In the genomic region with DNA sequence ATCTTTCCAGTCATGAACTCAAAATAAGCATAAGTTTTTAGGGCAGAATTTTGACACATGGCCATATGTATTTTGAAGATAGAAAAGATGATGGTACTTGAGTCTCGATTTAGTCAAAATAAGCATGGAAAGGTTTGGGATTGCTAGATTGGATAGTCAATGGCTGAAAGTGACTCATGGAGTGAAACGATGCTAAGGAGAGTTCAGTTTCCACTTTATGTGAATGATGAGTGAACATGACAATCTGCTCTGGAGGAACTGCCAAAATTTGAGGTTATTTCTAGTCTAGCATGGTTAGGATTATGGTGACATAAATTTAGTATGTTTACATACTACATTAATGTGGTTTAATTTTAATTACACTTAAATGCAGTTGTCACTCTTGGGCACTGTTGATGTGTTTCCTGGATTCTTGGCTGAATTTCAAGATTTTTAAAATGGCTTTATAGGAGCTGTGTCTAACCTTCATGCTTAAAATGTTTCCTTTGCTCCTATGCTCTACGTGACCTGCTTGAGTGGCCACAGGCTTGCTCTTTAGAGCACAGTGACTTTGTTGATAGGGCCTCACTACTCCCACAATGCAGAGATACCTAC, we compare ENCODE assay signal across 12 cellular contexts. TPM values are rescaled to one million over a fixed set of nuclear protein-coding genes. Genes with fewer than 3 reads are reported as not detected.
DNase-seq lines count a peak whose midpoint lies in the region; ATAC-seq and FAIRE-seq lines count a peak whose summit lies in the region.
"Had no signal": no experiment of that assay in that cellular context is flagged by ENCODE, and none has a peak within 500 bp of the region (broad histone marks: within the 10 kb centered on the region; RNA-seq: fewer than 3 reads in every experiment).

No MANE protein-coding gene starts in this region.

- H2BK5ac ChIP-seq in mesenchymal stem cell (ENCODE audit: low read depth, low read length, poor library complexity, severe bottlenecking), result no peak overlapping the region

- no peak overlapping the region for H2AFZ ChIP-seq in mesenchymal stem cell (ENCODE audit: low read depth, low read length)

- H3K9ac ChIP-seq in HUES48 (ENCODE audit: low read depth, low read length) (no peak overlapping the region), mesenchymal stem cell (ENCODE audit: low read length) (no peak overlapping the region)

- 88% methylated on average over 3 of the region's 3 CpGs for WGBS in mesenchymal stem cell

- no peak overlapping the region for H2BK15ac ChIP-seq in mesenchymal stem cell (ENCODE audit: low read depth, poor library complexity, severe bottlenecking)

- H3K4me1 ChIP-seq in HUES48 (ENCODE audit: control insufficient read depth, insufficient read depth, low read length) (no peaks in the 10 kb centered on the region), mesenchymal stem cell (ENCODE audit: control insufficient read depth, insufficient read depth, low read depth, low read length) (peaks cover 1% of the 10 kb centered on the region)
- H3K4me1 ChIP-seq: Peyer's patch had no signal

- no peak overlapping the region for H3K4me2 ChIP-seq in mesenchymal stem cell (ENCODE audit: low read length, poor library complexity, severe bottlenecking)

- no peak overlapping the region for H3K14ac ChIP-seq in mesenchymal stem cell (ENCODE audit: low read length in 2 of 2)

- H3K79me1 ChIP-seq in mesenchymal stem cell (replicated peaks; ENCODE audit: low read length, poor library complexity, severe bottlenecking), result no peaks in the 10 kb centered on the region

- FAIRE-seq in frontal cortex (lab: Jason Lieb, UNC), result no peak

- H3K4ac ChIP-seq in mesenchymal stem cell (ENCODE audit: low read depth in 1 of 2, low read length in 2 of 2), result no peak overlapping the region

- peaks cover 39% of the 10 kb centered on the region for H3K36me3 ChIP-seq in HUES48 (ENCODE audit: control insufficient read depth, insufficient read depth, low read length)
- H3K36me3 ChIP-seq in mesenchymal stem cell (ENCODE audit: control insufficient read depth in 1 of 2, insufficient read depth in 2 of 2, low read depth in 1 of 2, low read length in 2 of 2), result peaks cover 3 to 51% of the 10 kb centered on the region in 2 experiments

- ATAC-seq in activated naive CD8-positive, alpha-beta T cell treated with anti-CD3 and anti-CD28 coated beads, Interleukin-2, amount 10 ng/mL, durations not matched to agents 7 days and 5 days (ENCODE audit: low read depth), result peak; percentile 17
- no peak for ATAC-seq in GM21526 (IDR thresholded peaks at IDR 0.05; ENCODE audit: low FRiP score, unreplicated experiment)

- H3K9me3 Mint-ChIP-seq in activated naive CD8-positive, alpha-beta T cell treated with anti-CD3 and anti-CD28 coated beads, Interleukin-2, amount 10 ng/mL, durations not matched to agents 7 days and 5 days, result no peaks in the 10 kb centered on the region

- no peak overlapping the region for H4K8ac ChIP-seq in mesenchymal stem cell (ENCODE audit: low read length)

- DNase-seq in NCI-H1105 treated with DMSO at 0.1 percent for 48 hours (lab: John Stamatoyannopoulos, UW) (peak; percentile 18), NCI-H1105 (lab: John Stamatoyannopoulos, UW) (no peak), mesenchymal stem cell (peak; percentile 52), frontal cortex (ENCODE audit: low spot score in 2 of 2) (no peak), DMS153 treated with DMSO at 0.1 percent for 48 hours (lab: John Stamatoyannopoulos, UW; ENCODE audit: unreplicated experiment) (no peak)
- DNase-seq in activated naive CD8-positive, alpha-beta T cell treated with anti-CD3 and anti-CD28 coated beads, Interleukin-2, amount 10 ng/mL, durations not matched to agents 7 days and 5 days, result no peak
- DNase-seq: ACHN, Peyer's patch had no signal

- no peak overlapping the region for H2BK120ac ChIP-seq in mesenchymal stem cell (ENCODE audit: low read depth, low read length)

- no peak overlapping the region for H3K27ac Mint-ChIP-seq in activated naive CD8-positive, alpha-beta T cell treated with anti-CD3 and anti-CD28 coated beads, Interleukin-2, amount 10 ng/mL, durations not matched to agents 7 days and 5 days

- peak overlapping the region; percentile 27 for H3K27ac ChIP-seq in HUES48 (ENCODE audit: low read depth, low read length)
- no peak overlapping the region for H3K27ac ChIP-seq in mesenchymal stem cell (ENCODE audit: low read length, poor library complexity, severe bottlenecking)
- H3K27ac ChIP-seq: Peyer's patch, vagina had no signal

- POLR2A ChIA-PET in activated naive CD8-positive, alpha-beta T cell treated with anti-CD3 and anti-CD28 coated beads, Interleukin-2, amount 10 ng/mL, durations not matched to agents 7 days and 5 days (lab: Charles Lee), result no interaction called here

- H3K23ac ChIP-seq in mesenchymal stem cell (ENCODE audit: low read length in 2 of 2), result no peak overlapping the region

- H3K4me1 Mint-ChIP-seq in activated naive CD8-positive, alpha-beta T cell treated with anti-CD3 and anti-CD28 coated beads, Interleukin-2, amount 10 ng/mL, durations not matched to agents 7 days and 5 days, result peaks cover 16% of the 10 kb centered on the region
- H3K4me1 Mint-ChIP-seq: neural crest cell had no signal

- H3K18ac ChIP-seq in mesenchymal stem cell (ENCODE audit: low read depth in 1 of 2, low read length in 2 of 2), result no peak overlapping the region

- H3K27me3 Mint-ChIP-seq in activated naive CD8-positive, alpha-beta T cell treated with anti-CD3 and anti-CD28 coated beads, Interleukin-2, amount 10 ng/mL, durations not matched to agents 7 days and 5 days, result no peaks in the 10 kb centered on the region

- H2BK12ac ChIP-seq in mesenchymal stem cell (ENCODE audit: low read length in 2 of 2), result no peak overlapping the region

- H3K9me3 ChIP-seq in HUES48 (ENCODE audit: control insufficient read depth, insufficient read depth, low read length), result no peaks in the 10 kb centered on the region
- no peaks in the 10 kb centered on the region for H3K9me3 ChIP-seq in mesenchymal stem cell (ENCODE audit: control insufficient read depth, low read length)
- H3K9me3 ChIP-seq: Peyer's patch, vagina had no signal

- H3K4me3 ChIP-seq in HUES48 (ENCODE audit: low read depth, low read length) (no peak overlapping the region), mesenchymal stem cell (ENCODE audit: insufficient read depth in 1 of 2, low read depth in 1 of 2, low read length in 2 of 2) (no peak overlapping the region)
- H3K4me3 ChIP-seq: Peyer's patch, vagina had no signal

- H3K4me3 Mint-ChIP-seq in activated naive CD8-positive, alpha-beta T cell treated with anti-CD3 and anti-CD28 coated beads, Interleukin-2, amount 10 ng/mL, durations not matched to agents 7 days and 5 days, result no peak overlapping the region
- H3K4me3 Mint-ChIP-seq: neural crest cell had no signal

- no peak overlapping the region for H2AK5ac ChIP-seq in mesenchymal stem cell (ENCODE audit: low read length, severe bottlenecking)

- H3K27me3 ChIP-seq in HUES48 (ENCODE audit: control insufficient read depth, insufficient read depth, low read length) (no peaks in the 10 kb centered on the region), mesenchymal stem cell (ENCODE audit: control insufficient read depth in 1 of 2, insufficient read depth in 1 of 2, low read length in 2 of 2) (no peaks in the 10 kb centered on the region)
- H3K27me3 ChIP-seq: Peyer's patch, vagina had no signal

- no peak overlapping the region for H4K91ac ChIP-seq in mesenchymal stem cell (ENCODE audit: low read length)

- peaks cover 18% of the 10 kb centered on the region for H3K36me3 Mint-ChIP-seq in activated naive CD8-positive, alpha-beta T cell treated with anti-CD3 and anti-CD28 coated beads, Interleukin-2, amount 10 ng/mL, durations not matched to agents 7 days and 5 days

RNA-seq across cellular contexts. Expression of a gene that starts 17.1 kb away (rescaled TPM):
- 100 to 1,000 TPM; 213 to 225 TPM for total RNA-seq in activated naive CD8-positive, alpha-beta T cell treated with anti-CD3 and anti-CD28 coated beads, Interleukin-2, amount 10 ng/mL, durations not matched to agents 7 days and 5 days
- polyA plus RNA-seq in mesenchymal stem cell (2013, experiment 1 of 2), result 115 TPM
- 113 TPM for polyA plus RNA-seq in mesenchymal stem cell (2013, experiment 2 of 2)
- total RNA-seq in frontal cortex, result 208 TPM

Comparison
In these comparisons a context has a peak if more than half of its experiments do, and no peak if none do; other contexts are left out.
1. DNase-seq: peak in NCI-H1105 treated with DMSO at 0.1 percent for 48 hours (single experiment) and mesenchymal stem cell (single experiment); none in NCI-H1105 (single experiment), activated naive CD8-positive, alpha-beta T cell treated with anti-CD3 and anti-CD28 coated beads, Interleukin-2, amount 10 ng/mL, durations not matched to agents 7 days and 5 days (single experiment), frontal cortex (0 of 2) and DMS153 treated with DMSO at 0.1 percent for 48 hours (single experiment).